In genomic region chr22:34105461-34106062, GRCh38 we compare ENCODE assay signal across 8 cellular contexts.
DNase-seq lines count a peak whose midpoint lies in the region; ATAC-seq and TF ChIP-seq lines count a peak whose summit lies in the region.

No MANE protein-coding gene starts in this region.

- H3K27ac ChIP-seq in uterus = no peak overlapping the region

- H3K4me3 Mint-ChIP-seq in MCF 10A (ENCODE audit: unreplicated experiment) = no peak overlapping the region

- intact Hi-C loops in MCF 10A (cut with micrococcal nuclease) = no loop called here
- intact Hi-C loops in uterus (cut with DNase I; ENCODE audit: low total_unique reads) = no loop called here

- H3K4me1 Mint-ChIP-seq in MCF 10A (ENCODE audit: insufficient read depth, unreplicated experiment) = no peaks in the 10 kb centered on the region

- no peaks in the 10 kb centered on the region for H3K27me3 Mint-ChIP-seq in MCF 10A (ENCODE audit: insufficient read depth, unreplicated experiment)

- no TSS peak for BruUV-seq in MCF 10A (replicated peaks; lab: Mats Ljungman, UMichigan)

- H3K36me3 ChIP-seq in uterus = no peaks in the 10 kb centered on the region

- ATAC-seq in GM18861 (IDR thresholded peaks at IDR 0.05; ENCODE audit: unreplicated experiment) = no peak

- H3K4me3 ChIP-seq in uterus = no peak overlapping the region

- H3K9me3 ChIP-seq in uterus = no peaks in the 10 kb centered on the region

- no peak overlapping the region for H3K27ac Mint-ChIP-seq in MCF 10A (ENCODE audit: low read depth, unreplicated experiment)

- no peaks in the 10 kb centered on the region for H3K36me3 Mint-ChIP-seq in MCF 10A (ENCODE audit: insufficient read depth, unreplicated experiment)

- POLR2A ChIA-PET in MCF 10A (lab: Yijun Ruan, JAX) = no interaction called here

- CTCF ChIA-PET in MCF 10A (lab: Yijun Ruan, JAX) = interaction anchor here (0.5 to 2.0 kb wide), 6 partner anchors 50 to 1051 kb away, joined by 3 to 10 read pairs (median 4); no protein-coding TSS in a partner anchor

- H3K27me3 ChIP-seq in uterus = no peaks in the 10 kb centered on the region

- DNase-seq in SIG-M5 treated with dmso at 0.1 percent for 504 hours (lab: John Stamatoyannopoulos, UW; ENCODE audit: unreplicated experiment) = peak; percentile 38
- DNase-seq in SIG-M5 (lab: John Stamatoyannopoulos, UW) = no peak
- DNase-seq in NCI-H2029 (lab: John Stamatoyannopoulos, UW) = peak; percentile 54
- DNase-seq in MCF 10A (ENCODE audit: unreplicated experiment) = peak; percentile 0
- peak; percentile 2 to 8 for DNase-seq in lung microvascular endothelial cell (ENCODE audit: low read depth in 2 of 2)
- DNase-seq in uterus = peak; percentile 31 to 35
- DNase-seq in stimulated activated naive CD4-positive, alpha-beta T cell (lab: John Stamatoyannopoulos, UW) = no peak

- H3K4me1 ChIP-seq in uterus = no peaks in the 10 kb centered on the region

- peaks cover 36% of the 10 kb centered on the region for H3K9me3 Mint-ChIP-seq in MCF 10A (ENCODE audit: unreplicated experiment)

- no peak for TF ChIP-seq POLR2A in uterus (IDR thresholded peaks at IDR 0.05)

- no peak for TF ChIP-seq CTCF in MCF 10A (IDR thresholded peaks at IDR 0.05; ENCODE audit: unreplicated experiment)
- peak; percentile 35 to 61 (median 45) for TF ChIP-seq CTCF in uterus (IDR thresholded peaks at IDR 0.05)

Comparison
In these comparisons a context has a peak if more than half of its experiments do, and no peak if none do; other contexts are left out.
1. DNase-seq: peak in SIG-M5 treated with dmso at 0.1 percent for 504 hours (single experiment), NCI-H2029 (single experiment), MCF 10A (single experiment), lung microvascular endothelial cell (2 of 2) and uterus (2 of 2); none in SIG-M5 (single experiment) and stimulated activated naive CD4-positive, alpha-beta T cell (0 of 6).